Comparison of ENCODE assay signal across 1 cellular context in genomic region chr5:154446183-154447073, GRCh38.
TF ChIP-seq lines count a peak whose summit lies in the region.

No MANE protein-coding gene starts in this region.

TF ChIP-seq in HEK293T, 16 proteins besides CTCF, POLR2A, EP300 and RAD21 (continued from another document):
- TF ChIP-seq, protein P1, sequence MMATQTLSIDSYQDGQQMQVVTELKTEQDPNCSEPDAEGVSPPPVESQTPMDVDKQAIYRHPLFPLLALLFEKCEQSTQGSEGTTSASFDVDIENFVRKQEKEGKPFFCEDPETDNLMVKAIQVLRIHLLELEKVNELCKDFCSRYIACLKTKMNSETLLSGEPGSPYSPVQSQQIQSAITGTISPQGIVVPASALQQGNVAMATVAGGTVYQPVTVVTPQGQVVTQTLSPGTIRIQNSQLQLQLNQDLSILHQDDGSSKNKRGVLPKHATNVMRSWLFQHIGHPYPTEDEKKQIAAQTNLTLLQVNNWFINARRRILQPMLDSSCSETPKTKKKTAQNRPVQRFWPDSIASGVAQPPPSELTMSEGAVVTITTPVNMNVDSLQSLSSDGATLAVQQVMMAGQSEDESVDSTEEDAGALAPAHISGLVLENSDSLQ (IDR thresholded peaks at IDR 0.05) = no peak
- TF ChIP-seq SUZ12 (IDR thresholded peaks at IDR 0.05) = no peak
